8 cellular contexts compared by ENCODE assay signal in genomic region chr4:139099366-139099982, GRCh38.
A peak's percentile ranks its signal among the peaks of the same experiment; 100 is the strongest.
DNase-seq lines count a peak whose midpoint lies in the region; ATAC-seq and TF ChIP-seq lines count a peak whose summit lies in the region.

No MANE protein-coding gene starts in this region.

- H3K4me1 ChIP-seq in Loucy (ENCODE audit: insufficient read depth, low read length, poor library complexity, severe bottlenecking) (no peaks in the 10 kb centered on the region), osteoblast (ENCODE audit: insufficient read depth, low read length) (no peaks in the 10 kb centered on the region), tibial nerve (peaks cover 0 to 3% (median 0%) of the 10 kb centered on the region in 4 donors)

- no peak overlapping the region for H3K9ac ChIP-seq in Loucy (ENCODE audit: low read depth, low read length, poor library complexity, severe bottlenecking)

- DNase-seq in DMS79 (lab: John Stamatoyannopoulos, UW) (peak; percentile 41), RKO (ENCODE audit: low spot score) (peak; percentile 83), foreskin fibroblast (peak; percentile 65 to 90), osteoblast (ENCODE audit: insufficient read length, low spot score, missing footprints) (peak; percentile 65), tibial nerve (ENCODE audit: low spot score in 2 of 2) (peak; percentile 31 to 63)
- DNase-seq in activated T-helper 1 cell treated with anti-CD3 and anti-CD28 coated beads, Interleukin-2, amount 50 U/mL, for 16 hours (ENCODE audit: low read depth in 1 of 2, low spot score in 1 of 2) = peak; percentile 41 to 59

- H3K36me3 ChIP-seq in Loucy (ENCODE audit: insufficient read depth, low read length) = no peaks in the 10 kb centered on the region
- no peaks in the 10 kb centered on the region for H3K36me3 ChIP-seq in osteoblast (ENCODE audit: insufficient read depth, low read length)
- H3K36me3 ChIP-seq in tibial nerve = no peaks in the 10 kb centered on the region

- H3K4me3 ChIP-seq in Loucy (ENCODE audit: low read length, poor library complexity, severe bottlenecking) = no peak overlapping the region
- H3K4me3 ChIP-seq in foreskin fibroblast (ENCODE audit: low read depth in 1 of 2, low read length in 2 of 2) = no peak overlapping the region
- no peak overlapping the region for H3K4me3 ChIP-seq in osteoblast (ENCODE audit: insufficient read depth, low read length)
- H3K4me3 ChIP-seq in tibial nerve = no peak overlapping the region

- TF ChIP-seq CTCF in Loucy (conservative IDR thresholded peaks at IDR 0.05; ENCODE audit: low read length) (peak; percentile 94), foreskin fibroblast (IDR thresholded peaks at IDR 0.05; ENCODE audit: low read depth, low read length) (peak; percentile 72), osteoblast (IDR thresholded peaks at IDR 0.05; ENCODE audit: extremely low read depth, low read depth, low read length) (peak; percentile 92), tibial nerve (IDR thresholded peaks at IDR 0.05) (peak; percentile 74 to 84 (median 79))

- H3K4me2 ChIP-seq in Loucy (ENCODE audit: low read depth, low read length, poor library complexity, severe bottlenecking) (no peak overlapping the region), osteoblast (ENCODE audit: insufficient read depth, low read length) (no peak overlapping the region)

- no peaks in the 10 kb centered on the region for H3K79me2 ChIP-seq in Loucy (ENCODE audit: insufficient read depth, low read length)
- H3K79me2 ChIP-seq in osteoblast (ENCODE audit: insufficient read depth, low read length) = no peaks in the 10 kb centered on the region

- no peaks in the 10 kb centered on the region for H4K20me1 ChIP-seq in Loucy (ENCODE audit: insufficient read depth, low read length, poor library complexity, severe bottlenecking)
- no peaks in the 10 kb centered on the region for H4K20me1 ChIP-seq in osteoblast (ENCODE audit: insufficient read depth, low read length)

- H2AFZ ChIP-seq in Loucy (ENCODE audit: low read length) (no peak overlapping the region), osteoblast (ENCODE audit: low read length) (no peak overlapping the region)

- 3 to 4% methylated on average over 2 of the region's 2 CpGs for WGBS in tibial nerve, 2 donors

- peak in 1 of 2 donors; percentile 44 for TF ChIP-seq EP300 in tibial nerve (IDR thresholded peaks at IDR 0.05)

- ATAC-seq in GM21576 (IDR thresholded peaks at IDR 0.05; ENCODE audit: unreplicated experiment) = peak; percentile 89

- H3K9me2 ChIP-seq in Loucy (replicated peaks; ENCODE audit: low read depth, low read length) = no peaks in the 10 kb centered on the region

- H3K27ac ChIP-seq in osteoblast (ENCODE audit: low read depth, low read length) = no peak overlapping the region
- no peak overlapping the region for H3K27ac ChIP-seq in tibial nerve

- H3K9me3 ChIP-seq in Loucy (ENCODE audit: insufficient read depth, low read depth, low read length) (no peaks in the 10 kb centered on the region), osteoblast (ENCODE audit: low read depth, low read length) (no peaks in the 10 kb centered on the region), tibial nerve (no peaks in the 10 kb centered on the region)

- no peak for TF ChIP-seq POLR2A in tibial nerve (IDR thresholded peaks at IDR 0.05)

- H3F3A ChIP-seq in Loucy (ENCODE audit: low read depth) = no peaks in the 10 kb centered on the region

- H3K27me3 ChIP-seq in Loucy (ENCODE audit: insufficient read depth, low read length, poor library complexity, severe bottlenecking) = no peaks in the 10 kb centered on the region
- H3K27me3 ChIP-seq in osteoblast (ENCODE audit: insufficient read depth, low read length) = no peaks in the 10 kb centered on the region
- H3K27me3 ChIP-seq in tibial nerve = no peaks in the 10 kb centered on the region
